In genomic region chr7:92134271-92135099, GRCh38 we compare ENCODE assay signal across 1 cellular context.
A peak's percentile ranks its signal among the peaks of the same experiment; 100 is the strongest.
TF ChIP-seq lines count a peak whose summit lies in the region.

Gene CYP51A1, minus strand, starts transcription at chr7:92134477. Its CDS starts 113 bp downstream, at chr7:92134364.

TF ChIP-seq in HepG2, 621 proteins besides CTCF, POLR2A, EP300 and RAD21 (continued from another document and continues in another):
- TF ChIP-seq KDM5B (CRISPR knock-in tag; IDR thresholded peaks at IDR 0.05; ENCODE audit: borderline replicate concordance) (peak; percentile 86), ZNF644 (CRISPR knock-in tag; IDR thresholded peaks at IDR 0.05; ENCODE audit: low read depth) (no peak), ZNF160 (CRISPR knock-in tag; IDR thresholded peaks at IDR 0.05) (peak; percentile 72; the same call in 1 of the 2 replicates), ZNF337 (CRISPR knock-in tag; IDR thresholded peaks at IDR 0.05; ENCODE audit: borderline replicate concordance, low read depth) (peak; percentile 95), SMAD9 (CRISPR knock-in tag; IDR thresholded peaks at IDR 0.05) (no peak), ZNF17 (CRISPR knock-in tag; IDR thresholded peaks at IDR 0.05) (0 out of 2 replicates have a peak, but pooled peaks have one; percentile 82), ZNF280B (CRISPR knock-in tag; IDR thresholded peaks at IDR 0.05; ENCODE audit: borderline replicate concordance) (peak; percentile 96), PAXIP1 (CRISPR knock-in tag; conservative IDR thresholded peaks at IDR 0.05) (peak; percentile 49), ATF1 (CRISPR knock-in tag; IDR thresholded peaks at IDR 0.05) (peak; percentile 96), PRDM4 (CRISPR knock-in tag; IDR thresholded peaks at IDR 0.05; ENCODE audit: borderline replicate concordance) (no peak), ZNF317 (CRISPR knock-in tag; IDR thresholded peaks at IDR 0.05) (peak; percentile 89), ZNF263 (CRISPR knock-in tag; IDR thresholded peaks at IDR 0.05) (no peak; the same call in 1 of the 2 replicates), ONECUT2 (CRISPR knock-in tag; IDR thresholded peaks at IDR 0.05) (no peak; the same call in 1 of the 2 replicates), PBX2 (CRISPR knock-in tag; IDR thresholded peaks at IDR 0.05) (peak; percentile 23; the same call in 1 of the 2 replicates), SAFB2 (CRISPR knock-in tag; IDR thresholded peaks at IDR 0.05; ENCODE audit: borderline replicate concordance, low read depth) (peak; percentile 65; the same call in 1 of the 2 replicates), SRF (IDR thresholded peaks at IDR 0.05; ENCODE audit: low read depth, low read length) (no peak), ELF3 (CRISPR knock-in tag; IDR thresholded peaks at IDR 0.05) (peak; percentile 21; the same call in 1 of the 2 replicates), NFAT5 (CRISPR knock-in tag; IDR thresholded peaks at IDR 0.05) (peak; percentile 24; the same call in 1 of the 2 replicates), LCORL (IDR thresholded peaks at IDR 0.05) (no peak), LCORL (CRISPR knock-in tag; IDR thresholded peaks at IDR 0.05) (no peak), ZKSCAN8 (CRISPR knock-in tag; IDR thresholded peaks at IDR 0.05; ENCODE audit: borderline replicate concordance) (0 out of 2 replicates have a peak, but pooled peaks have one; percentile 49), MAFK (conservative IDR thresholded peaks at IDR 0.05 in 1 of 2, IDR thresholded peaks at IDR 0.05 in 1 of 2; ENCODE audit: low read length in 2 of 2) (no peak), GZF1 (CRISPR knock-in tag; IDR thresholded peaks at IDR 0.05) (peak; percentile 51; the same call in 1 of the 2 replicates), RFXANK (CRISPR knock-in tag; IDR thresholded peaks at IDR 0.05) (no peak), ZNF724P (CRISPR knock-in tag; IDR thresholded peaks at IDR 0.05; ENCODE audit: borderline replicate concordance) (no peak), ZNF609 (CRISPR knock-in tag; IDR thresholded peaks at IDR 0.05; ENCODE audit: borderline replicate concordance) (peak; percentile 64), MEIS1 (CRISPR knock-in tag; IDR thresholded peaks at IDR 0.05; ENCODE audit: borderline replicate concordance) (peak; percentile 75; the same call in 1 of the 2 replicates), ERF (CRISPR knock-in tag; IDR thresholded peaks at IDR 0.05) (peak; percentile 72; the same call in 1 of the 2 replicates), ZBTB4 (CRISPR knock-in tag; IDR thresholded peaks at IDR 0.05; ENCODE audit: borderline replicate concordance) (peak; percentile 67; the same call in 1 of the 2 replicates), ZNF510 (CRISPR knock-in tag; IDR thresholded peaks at IDR 0.05; ENCODE audit: low read depth) (peak; percentile 90; the same call in 1 of the 2 replicates), ZBTB1 (CRISPR knock-in tag; IDR thresholded peaks at IDR 0.05; ENCODE audit: borderline replicate concordance) (no peak)
